8 cellular contexts compared by ENCODE assay signal in genomic region chr18:25351773-25352628, GRCh38. TPM values are rescaled to one million over a fixed set of nuclear protein-coding genes. Genes with fewer than 3 reads are reported as not detected.
A peak's percentile ranks its signal among the peaks of the same experiment; 100 is the strongest.
DNase-seq lines count a peak whose midpoint lies in the region; ATAC-seq and TF ChIP-seq lines count a peak whose summit lies in the region.

TSS of gene ZNF521 (minus strand) at chr18:25352166. CDS start at chr18:25350946, 1,220 bp downstream.

- ATAC-seq in GM18909 (IDR thresholded peaks at IDR 0.05; ENCODE audit: poor library complexity, unreplicated experiment) = peak; percentile 75
- peak; percentile 88 for ATAC-seq in HG03280 (IDR thresholded peaks at IDR 0.05; ENCODE audit: unreplicated experiment)
- peak; percentile 96 for ATAC-seq in left lung

- H3K27ac Mint-ChIP-seq in activated CD4-positive, alpha-beta T cell treated with anti-CD3 and anti-CD28 coated beads, Interleukin-2, amount 10 ng/mL, durations not matched to agents 7 days and 5 days = no peak within 1 kb of the TSS

- H3K9ac ChIP-seq in duodenal mucosa (ENCODE audit: low read depth in 1 of 2, low read length in 2 of 2) = no peak within 1 kb of the TSS

- no peaks in the 10 kb centered on the region for H3K9me3 Mint-ChIP-seq in activated CD4-positive, alpha-beta T cell treated with anti-CD3 and anti-CD28 coated beads, Interleukin-2, amount 10 ng/mL, durations not matched to agents 7 days and 5 days

- DNase-seq in AG09309 (ENCODE audit: low read depth) (peak; percentile 52), NCI-H460 (ENCODE audit: extremely low read depth, low read depth) (peak; percentile 28), left lung (peak; percentile 82 to 89)
- peak; percentile 25 for DNase-seq in activated CD4-positive, alpha-beta T cell treated with anti-CD3 and anti-CD28 coated beads, Interleukin-2, amount 10 ng/mL, durations not matched to agents 7 days and 5 days
- DNase-seq in stimulated activated CD4-positive, alpha-beta T cell treated with anti-CD3 and anti-CD28 coated beads, Interleukin-1b, Interleukin-23, amount 100 ng/mL, for 4 hours (ENCODE audit: low read depth in 2 of 2) = peak; percentile 8 to 42

- H3K27ac ChIP-seq in duodenal mucosa (ENCODE audit: low read depth, low read length) (peak within 1 kb of the TSS; percentile 20), left lung (peak within 1 kb of the TSS; percentile 78 to 87)

- no peaks in the 10 kb centered on the region for H3K9me3 ChIP-seq in duodenal mucosa (ENCODE audit: control insufficient read depth in 1 of 2, low read length in 2 of 2)
- H3K9me3 ChIP-seq in left lung = no peaks in the 10 kb centered on the region

- H3K4me3 Mint-ChIP-seq in activated CD4-positive, alpha-beta T cell treated with anti-CD3 and anti-CD28 coated beads, Interleukin-2, amount 10 ng/mL, durations not matched to agents 7 days and 5 days = peak within 1 kb of the TSS; percentile 69

- peaks cover 69% of the 10 kb centered on the region for H3K27me3 Mint-ChIP-seq in activated CD4-positive, alpha-beta T cell treated with anti-CD3 and anti-CD28 coated beads, Interleukin-2, amount 10 ng/mL, durations not matched to agents 7 days and 5 days

- H3K36me3 ChIP-seq in duodenal mucosa (ENCODE audit: control insufficient read depth in 1 of 2, insufficient read depth in 2 of 2, low read length in 2 of 2) (no peaks in the 10 kb centered on the region), left lung (no peaks in the 10 kb centered on the region)

- intact Hi-C loops in left lung (cut with DNase I) = no loop called here

- POLR2A ChIA-PET in activated CD4-positive, alpha-beta T cell treated with anti-CD3 and anti-CD28 coated beads, Interleukin-2, amount 10 ng/mL, durations not matched to agents 7 days and 5 days (lab: Charles Lee) = no interaction called here

- H3K36me3 Mint-ChIP-seq in activated CD4-positive, alpha-beta T cell treated with anti-CD3 and anti-CD28 coated beads, Interleukin-2, amount 10 ng/mL, durations not matched to agents 7 days and 5 days (ENCODE audit: low read depth) = peaks cover 5% of the 10 kb centered on the region

- H3K4me1 Mint-ChIP-seq in activated CD4-positive, alpha-beta T cell treated with anti-CD3 and anti-CD28 coated beads, Interleukin-2, amount 10 ng/mL, durations not matched to agents 7 days and 5 days = peaks cover 14% of the 10 kb centered on the region

- CTCF ChIA-PET in activated CD4-positive, alpha-beta T cell treated with anti-CD3 and anti-CD28 coated beads, Interleukin-2, amount 10 ng/mL, durations not matched to agents 7 days and 5 days (lab: Charles Lee) = no interaction called here

- peaks cover 0 to 8% of the 10 kb centered on the region in 2 donors for H3K4me1 ChIP-seq in duodenal mucosa (ENCODE audit: control insufficient read depth in 1 of 2, insufficient read depth in 2 of 2, low read length in 2 of 2)
- H3K4me1 ChIP-seq in left lung = peaks cover 0 to 25% of the 10 kb centered on the region in 2 donors

- TF ChIP-seq CTCF in AG09309 (IDR thresholded peaks at IDR 0.05; ENCODE audit: control insufficient read depth, insufficient read depth, low read depth, low read length, missing control alignments) (peak; percentile 52), left lung (IDR thresholded peaks at IDR 0.05) (no peak)

- H3K27me3 ChIP-seq in duodenal mucosa (ENCODE audit: control insufficient read depth in 1 of 2, insufficient read depth in 2 of 2, low read length in 2 of 2) (peaks cover 19 to 62% of the 10 kb centered on the region in 2 donors), left lung (peaks cover 6 to 74% of the 10 kb centered on the region in 2 donors)

- H3K4me3 ChIP-seq in AG09309 (ENCODE audit: control insufficient read depth, low read depth, low read length) (peak within 1 kb of the TSS; percentile 61), duodenal mucosa (ENCODE audit: low read depth in 1 of 2, low read length in 2 of 2) (peak within 1 kb of the TSS; percentile 74 to 76), left lung (peak within 1 kb of the TSS; percentile 49 to 63)

RNA-seq across cellular contexts. Expression of gene ZNF521, which starts in this region (rescaled TPM):
- total RNA-seq in NCI-H460 (2014; rRNA removed; shearing (Covaris generic)) = not detected in 2 replicates
- polyA plus RNA-seq in NCI-H460 (2014; cell fraction: nucleus; rRNA removed) = not detected in 2 replicates
- total RNA-seq in activated CD4-positive, alpha-beta T cell treated with anti-CD3 and anti-CD28 coated beads, Interleukin-2, amount 10 ng/mL, durations not matched to agents 7 days and 5 days = not detected
- 10 to 100 TPM; 16.6 to 30.2 TPM for total RNA-seq in left lung

Comparison
In these comparisons a context has a peak if more than half of its experiments do, and no peak if none do; other contexts are left out.
1. Peak in every context shown above with its lines: DNase-seq, ATAC-seq, H3K4me3 ChIP-seq and H3K27ac ChIP-seq.
2. RNA of gene ZNF521 (total RNA-seq): 16.6 to 30.2 TPM in left lung; not detected in activated CD4-positive, alpha-beta T cell treated with anti-CD3 and anti-CD28 coated beads, Interleukin-2, amount 10 ng/mL, durations not matched to agents 7 days and 5 days and not detected in NCI-H460; every median in the first group is over 10 times any median in the second.
3. Peak in DNase-seq in NCI-H460; RNA of the gene not detected or under 1 TPM.
4. Peak in DNase-seq in activated CD4-positive, alpha-beta T cell treated with anti-CD3 and anti-CD28 coated beads, Interleukin-2, amount 10 ng/mL, durations not matched to agents 7 days and 5 days; RNA of the gene not detected or under 1 TPM.
5. DNase-seq: peak in every context shown above with its lines; median percentile 86 in left lung; 52 in AG09309; 28 in NCI-H460; 25 in activated CD4-positive, alpha-beta T cell treated with anti-CD3 and anti-CD28 coated beads, Interleukin-2, amount 10 ng/mL, durations not matched to agents 7 days and 5 days; 25 in stimulated activated CD4-positive, alpha-beta T cell treated with anti-CD3 and anti-CD28 coated beads, Interleukin-1b, Interleukin-23, amount 100 ng/mL, for 4 hours.